ENCODE assay signal across 24 cellular contexts in genomic region chr13:33138441-33138840, GRCh38.
DNase-seq lines count a peak whose midpoint lies in the region; ATAC-seq, FAIRE-seq and TF ChIP-seq lines count a peak whose summit lies in the region.
"Had no signal": no experiment of that assay in that cellular context is flagged by ENCODE, and none has a peak within 500 bp of the region (broad histone marks: within the 10 kb centered on the region; RNA-seq: fewer than 3 reads in every experiment).

No MANE protein-coding gene starts in this region.

- peaks cover 63% of the 10 kb centered on the region for H3K4me1 ChIP-seq in left ventricle myocardium inferior
- H3K4me1 ChIP-seq: right lobe of liver had no signal

- H3K9me3 ChIP-seq in left ventricle myocardium inferior (replicated peaks): peaks cover 13% of the 10 kb centered on the region
- H3K9me3 ChIP-seq: right lobe of liver had no signal

- H3K27ac ChIP-seq in left ventricle myocardium inferior (replicated peaks): peak overlapping the region; percentile 52
- H3K27ac ChIP-seq: 22Rv1, right lobe of liver, SK-N-MC had no signal

- TF ChIP-seq POLR2A in GM12892 (IDR thresholded peaks at IDR 0.05; ENCODE audit: low read depth, low read length): no peak

- TF ChIP-seq CTCF in left ventricle myocardium inferior (IDR thresholded peaks at IDR 0.05; ENCODE audit: borderline replicate concordance): no peak

- H3K27me3 ChIP-seq in left ventricle myocardium inferior (ENCODE audit: low read depth): no peaks in the 10 kb centered on the region
- H3K27me3 ChIP-seq: right lobe of liver had no signal

- DNase-seq in NCI-H2196 (lab: John Stamatoyannopoulos, UW; ENCODE audit: unreplicated experiment) (peak; percentile 9), NCI-H2196 treated with DMSO at 0.1 percent for 48 hours (lab: John Stamatoyannopoulos, UW; ENCODE audit: unreplicated experiment) (no peak), left ventricle myocardium inferior (no peak), posterior cingulate gyrus (peak in 7 of 10 donors; percentile 45 to 94 (median 66)), GM12892 (ENCODE audit: insufficient read length) (no peak)
- DNase-seq: activated CD4-positive, alpha-beta T cell treated with anti-CD3 and anti-CD28 coated beads for 48 hours; activated naive CD4-positive, alpha-beta T cell treated with anti-CD3 and anti-CD28 coated beads, Interleukin-2, amount 10 ng/mL, durations not matched to agents 7 days and 5 days; activated T-cell treated with anti-CD3 and anti-CD28 coated beads, Interleukin-2, amount 50 U/mL, for 72 hours; caudate nucleus; DMS53; effector CD4-positive, alpha-beta T cell; erythroblast; Karpas-422; NK-92 treated with Interleukin-12 subunit alpha and Interleukin-12 subunit beta, amount 100 ng/mL, for 24 hours; right lobe of liver; T-helper 2 cell had no signal

- intact Hi-C loops in left ventricle myocardium inferior (cut with micrococcal nuclease): no loop called here
- intact Hi-C loops in posterior cingulate gyrus (cut with DNase I): no loop called here

- no peak for FAIRE-seq in GM12892 (lab: Jason Lieb, UNC)
- FAIRE-seq: frontal cortex, keratinocyte had no signal

- peaks cover 59% of the 10 kb centered on the region for H3K36me3 ChIP-seq in left ventricle myocardium inferior
- H3K36me3 ChIP-seq: right lobe of liver had no signal

- H3K4me3 ChIP-seq in left ventricle myocardium inferior: no peak overlapping the region
- H3K4me3 ChIP-seq: right lobe of liver, SK-N-MC had no signal

- ATAC-seq in GM19023 (IDR thresholded peaks at IDR 0.05; ENCODE audit: unreplicated experiment): no peak
- no peak for ATAC-seq in HG02798 (IDR thresholded peaks at IDR 0.05; ENCODE audit: poor library complexity, unreplicated experiment)
- ATAC-seq in GM19455 (IDR thresholded peaks at IDR 0.05; ENCODE audit: unreplicated experiment): no peak
- ATAC-seq: activated T-cell treated with anti-CD3 and anti-CD28 coated beads, Interleukin-2, amount 50 U/mL, for 72 hours; Panc1 had no signal

Comparison
In these comparisons a context has a peak if more than half of its experiments do, and no peak if none do; other contexts are left out.
1. DNase-seq: peak in NCI-H2196 (single experiment) and posterior cingulate gyrus (7 of 10); none in NCI-H2196 treated with DMSO at 0.1 percent for 48 hours (single experiment), left ventricle myocardium inferior (single experiment) and GM12892 (single experiment).